Comparison of ENCODE assay signal across 29 cellular contexts in the genomic region with DNA sequence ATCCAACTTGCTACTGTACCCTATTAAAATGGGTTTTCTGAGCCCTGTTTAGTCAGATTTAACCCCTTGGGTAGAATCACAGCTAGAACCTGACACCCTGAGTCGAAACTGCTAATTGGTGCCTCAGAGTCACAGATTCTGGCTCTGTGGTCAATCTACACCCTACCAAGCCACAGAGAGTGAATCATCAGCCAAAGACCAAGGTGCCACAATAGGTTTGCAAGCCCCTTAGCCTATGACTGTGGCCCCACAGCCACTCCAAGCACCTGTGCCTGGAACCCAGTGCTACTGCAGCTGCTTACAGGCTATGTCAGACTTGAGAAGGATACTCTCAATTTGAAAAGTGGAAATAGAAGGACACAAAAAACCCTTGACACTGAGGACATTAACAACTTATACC.
A peak's percentile ranks its signal among the peaks of the same experiment; 100 is the strongest.
DNase-seq lines count a peak whose midpoint lies in the region; ATAC-seq, FAIRE-seq and TF ChIP-seq lines count a peak whose summit lies in the region.
"Had no signal": no experiment of that assay in that cellular context is flagged by ENCODE, and none has a peak within 500 bp of the region (broad histone marks: within the 10 kb centered on the region; RNA-seq: fewer than 3 reads in every experiment).

No MANE protein-coding gene starts in this region.

- RAD21 ChIA-PET in GM12878 (lab: Charles Lee; ENCODE audit: unreplicated experiment) = interaction anchor here (1.6 kb wide), 1 partner anchor 134 kb away, joined by 6 read pairs; no protein-coding TSS in a partner anchor

- no peaks in the 10 kb centered on the region for H3K4me1 ChIP-seq in GM12878 (ENCODE audit: control insufficient read depth, insufficient read depth, low read length)
- H3K4me1 ChIP-seq: A549, BLaER1 had no signal

- SMC1A ChIA-PET in GM12878 (lab: Charles Lee; ENCODE audit: uncharacterized antibody, unreplicated experiment) = interaction anchor here (0.8 to 1.1 kb wide), 3 partner anchors 9 to 312 kb away, joined by 3 to 5 read pairs (median 3); no protein-coding TSS in a partner anchor

- ATAC-seq in GM18502 (IDR thresholded peaks at IDR 0.05; ENCODE audit: poor library complexity, unreplicated experiment) = peak; percentile 79
- ATAC-seq in GM19463 (IDR thresholded peaks at IDR 0.05; ENCODE audit: unreplicated experiment) = peak; percentile 80
- peak; percentile 53 for ATAC-seq in HG03280 (IDR thresholded peaks at IDR 0.05; ENCODE audit: unreplicated experiment)
- ATAC-seq in GM12878 = peak; percentile 90
- ATAC-seq: A549, PC-3 had no signal

- POLR2A ChIA-PET in GM12878 (lab: Charles Lee) = no interaction called here

- in situ Hi-C loops in GM12878 (cut with MboI) = no loop called here

- H3K4me2 ChIP-seq in GM12878 (ENCODE audit: control insufficient read depth, insufficient read depth) = no peak overlapping the region
- H3K4me2 ChIP-seq: A549, BLaER1, SK-N-SH had no signal

- peaks cover 6% of the 10 kb centered on the region for H3K9me3 ChIP-seq in GM12878 (replicated peaks; ENCODE audit: control insufficient read depth, insufficient read depth, low read length)
- H3K9me3 ChIP-seq: A549, MG63, SK-N-SH had no signal

- 0 out of 4 replicates have a peak, but pooled peaks of 1 of the 2 experiments have one; percentile 9 for TF ChIP-seq EP300 in GM12878 (IDR thresholded peaks at IDR 0.05; ENCODE audit: borderline replicate concordance in 1 of 2, control insufficient read depth in 1 of 2, low read depth in 2 of 2, low read length in 2 of 2)

- WGBS in GM12878 (ENCODE audit: insufficient coverage, insufficient replicate concordance, low lambda C conversion rate, missing lambda C conversion rate) = 0% methylated on average over 1 of the region's 1 CpG

- TF ChIP-seq POLR2A in GM12878 (IDR thresholded peaks at IDR 0.05; ENCODE audit: low read depth, low read length) = no peak

- no peak for FAIRE-seq in GM12878 (lab: Jason Lieb, UNC)
- FAIRE-seq: A549, GM12892, HTR-8/SVneo had no signal

- no peak overlapping the region for H3K9ac ChIP-seq in GM12878 (ENCODE audit: control insufficient read depth, insufficient read depth, low read length)
- H3K9ac ChIP-seq: BLaER1, SK-N-SH had no signal

- H3K27me3 ChIP-seq in GM12878 (replicated peaks in 1 of 2; ENCODE audit: control insufficient read depth in 2 of 2, insufficient read depth in 2 of 2, low read length in 1 of 2) = no peaks in the 10 kb centered on the region
- H3K27me3 ChIP-seq: BLaER1, MG63 had no signal

- no TSS peak for BruUV-seq in GM12878 (replicated peaks; lab: Mats Ljungman, UMichigan)

- H3K4me3 ChIP-seq in GM12878 = no peak overlapping the region
- H3K4me3 ChIP-seq: A549, BLaER1, MG63 had no signal

- DNase-seq in GM12878 (ENCODE audit: low read depth, low spot score) (peak; percentile 17), NCI-H82 (lab: John Stamatoyannopoulos, UW) (no peak)
- DNase-seq in stimulated activated CD4-positive, alpha-beta T cell treated with anti-CD3 and anti-CD28 coated beads, Interleukin-15, amount 100 ng/mL, for 24 hours = no peak
- DNase-seq in activated CD4-positive, alpha-beta T cell treated with anti-CD3 and anti-CD28 coated beads, Interleukin-2, amount 50 U/mL, for 1 hour = no peak
- DNase-seq: CD4-positive, alpha-beta memory T cell; DMS153; GDM1; H7; Kasumi-1; MG63; NCI-H1092; NCI-H1436 treated with DMSO at 0.1 percent for 48 hours; NCI-H2029 treated with DMSO at 0.1 percent for 48 hours; NCI-H2171; NCI-H446 treated with DMSO at 0.1 percent for 48 hours; NCI-H69; PC-3; RPMI8226; SHP77 treated with DMSO at 0.1 percent for 48 hours; SK-N-SH; T-helper 1 cell; T-helper 9 cell had no signal

- no peaks in the 10 kb centered on the region for H3K36me3 ChIP-seq in GM12878 (ENCODE audit: control insufficient read depth in 2 of 2, insufficient read depth in 2 of 2, low read length in 1 of 2)
- H3K36me3 ChIP-seq: BLaER1, MG63 had no signal

- no peak overlapping the region for H3K27ac ChIP-seq in GM12878 (ENCODE audit: control insufficient read depth, insufficient read depth)
- H3K27ac ChIP-seq: A549, BLaER1 had no signal

- TF ChIP-seq RAD21 in GM12878 (IDR thresholded peaks at IDR 0.05; ENCODE audit: insufficient read depth, low read depth, low read length) = no peak

- CTCF ChIA-PET in GM12878 (lab: Yijun Ruan, JAX) = interaction anchor here (1.1 kb wide), 1 partner anchor 134 kb away, joined by 5 read pairs; no protein-coding TSS in a partner anchor

- intact Hi-C loops in GM12878 (cut with micrococcal nuclease; ENCODE audit: unreplicated experiment) = loop anchor here (5.0 kb wide), 1 partner anchor 73 kb away; no protein-coding TSS in a partner anchor

- H2AFZ ChIP-seq in GM12878 (ENCODE audit: control insufficient read depth, low read depth, low read length) = no peak overlapping the region

- no peak for TF ChIP-seq CTCF in GM12878 (IDR thresholded peaks at IDR 0.05 in 2 of 3, conservative IDR thresholded peaks at IDR 0.05 in 1 of 3; ENCODE audit: control insufficient read depth in 2 of 3, extremely low read depth in 1 of 3, insufficient read depth in 1 of 3, low read depth in 3 of 3, low read length in 3 of 3)

- no peaks in the 10 kb centered on the region for H3K79me2 ChIP-seq in GM12878 (ENCODE audit: control insufficient read depth, insufficient read depth, low read length)

- no peaks in the 10 kb centered on the region for H4K20me1 ChIP-seq in GM12878 (ENCODE audit: control insufficient read depth, insufficient read depth)
- H4K20me1 ChIP-seq: BLaER1 had no signal

TF ChIP-seq in GM12878, 131 proteins besides CTCF, POLR2A, EP300 and RAD21 (continues in another document):
- TF ChIP-seq, protein P1, sequence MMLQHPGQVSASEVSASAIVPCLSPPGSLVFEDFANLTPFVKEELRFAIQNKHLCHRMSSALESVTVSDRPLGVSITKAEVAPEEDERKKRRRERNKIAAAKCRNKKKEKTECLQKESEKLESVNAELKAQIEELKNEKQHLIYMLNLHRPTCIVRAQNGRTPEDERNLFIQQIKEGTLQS (IDR thresholded peaks at IDR 0.05; ENCODE audit: borderline replicate concordance, extremely low read depth, low read depth, low read length) = no peak
- TF ChIP-seq JUND (IDR thresholded peaks at IDR 0.05; ENCODE audit: low read depth, low read length) (no peak), IKZF2 (IDR thresholded peaks at IDR 0.05) (peak in 1 of 2 experiments; percentile 23; a peak in 1 of 4 replicates), ZBTB11 (CRISPR knock-in tag; IDR thresholded peaks at IDR 0.05) (no peak), SUZ12 (IDR thresholded peaks at IDR 0.05; ENCODE audit: unreplicated experiment) (no peak), WRNIP1 (IDR thresholded peaks at IDR 0.05; ENCODE audit: borderline replicate concordance, low read depth, low read length) (no peak), MTA2 (IDR thresholded peaks at IDR 0.05; ENCODE audit: low read depth) (peak; percentile 91), IKZF1 (conservative IDR thresholded peaks at IDR 0.05) (peak; percentile 33; the same call in 1 of the 2 replicates), NR2C2 (IDR thresholded peaks at IDR 0.05; ENCODE audit: borderline replicate concordance, control insufficient read depth, insufficient read length, low read depth) (no peak), RUNX3 (IDR thresholded peaks at IDR 0.05; ENCODE audit: low read length) (0 out of 2 replicates have a peak, but pooled peaks have one; percentile 6), BCL11A (IDR thresholded peaks at IDR 0.05; ENCODE audit: low read depth, low read length) (peak; percentile 60; the same call in 1 of the 2 replicates), SPI1 (IDR thresholded peaks at IDR 0.05; ENCODE audit: borderline replicate concordance, insufficient read depth, low read depth, low read length) (no peak), NFXL1 (IDR thresholded peaks at IDR 0.05; ENCODE audit: borderline replicate concordance) (no peak), IRF4 (IDR thresholded peaks at IDR 0.05; ENCODE audit: low read depth, low read length) (no peak)
- TF ChIP-seq, protein P2, sequence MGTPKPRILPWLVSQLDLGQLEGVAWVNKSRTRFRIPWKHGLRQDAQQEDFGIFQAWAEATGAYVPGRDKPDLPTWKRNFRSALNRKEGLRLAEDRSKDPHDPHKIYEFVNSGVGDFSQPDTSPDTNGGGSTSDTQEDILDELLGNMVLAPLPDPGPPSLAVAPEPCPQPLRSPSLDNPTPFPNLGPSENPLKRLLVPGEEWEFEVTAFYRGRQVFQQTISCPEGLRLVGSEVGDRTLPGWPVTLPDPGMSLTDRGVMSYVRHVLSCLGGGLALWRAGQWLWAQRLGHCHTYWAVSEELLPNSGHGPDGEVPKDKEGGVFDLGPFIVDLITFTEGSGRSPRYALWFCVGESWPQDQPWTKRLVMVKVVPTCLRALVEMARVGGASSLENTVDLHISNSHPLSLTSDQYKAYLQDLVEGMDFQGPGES (IDR thresholded peaks at IDR 0.05) = no peak
